Comparison of ENCODE assay signal across 9 cellular contexts in the genomic region with DNA sequence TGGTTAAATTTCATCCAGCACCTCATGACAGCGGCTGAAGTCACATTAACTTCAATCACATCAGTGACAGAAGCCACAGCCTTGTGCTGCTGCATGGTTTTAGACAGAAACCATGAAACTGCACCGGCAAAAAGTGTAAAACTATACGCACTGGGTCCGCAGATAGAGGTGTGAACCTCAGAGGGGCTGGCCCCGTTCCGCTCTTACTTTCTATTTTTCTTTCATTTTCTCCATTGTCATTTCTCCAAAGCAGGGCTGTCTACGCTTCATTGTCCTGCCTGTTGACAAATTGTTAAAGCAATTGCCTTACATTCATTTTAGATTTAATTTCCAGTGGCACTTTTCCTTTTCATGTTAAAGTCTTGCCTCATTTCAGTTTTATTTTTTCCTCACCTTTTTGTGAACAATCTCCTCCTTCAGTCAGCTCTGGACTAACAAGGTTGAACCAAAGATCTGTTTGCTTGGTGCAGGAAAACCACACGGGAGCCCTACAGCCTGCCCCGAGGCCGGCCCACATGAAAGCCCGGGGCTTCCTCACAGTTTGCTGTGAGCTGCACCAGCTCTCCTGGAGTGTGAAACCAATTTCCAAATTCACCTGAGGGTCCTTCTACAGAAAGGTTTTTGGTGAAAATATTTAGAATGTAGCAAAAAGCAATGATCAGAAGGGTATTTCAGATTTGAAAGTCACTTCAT.
DNase-seq lines count a peak whose midpoint lies in the region; ATAC-seq and TF ChIP-seq lines count a peak whose summit lies in the region.
"Had no signal": no experiment of that assay in that cellular context is flagged by ENCODE, and none has a peak within 500 bp of the region (broad histone marks: within the 10 kb centered on the region; RNA-seq: fewer than 3 reads in every experiment).

No MANE protein-coding gene starts in this region.

- peak; percentile 92 for ATAC-seq in HG03342 (IDR thresholded peaks at IDR 0.05; ENCODE audit: unreplicated experiment)
- ATAC-seq in central memory CD8-positive, alpha-beta T cell (replicated peaks; ENCODE audit: extremely low read depth, poor library complexity, severe bottlenecking), result peak; percentile 95

- peaks cover 1% of the 10 kb centered on the region for H3K36me3 Mint-ChIP-seq in central memory CD8-positive, alpha-beta T cell (ENCODE audit: insufficient read depth)
- no peaks in the 10 kb centered on the region for H3K36me3 Mint-ChIP-seq in mesothelial cell of epicardium

- peaks cover 25% of the 10 kb centered on the region for H3K4me1 Mint-ChIP-seq in central memory CD8-positive, alpha-beta T cell
- H3K4me1 Mint-ChIP-seq in mesothelial cell of epicardium, result no peaks in the 10 kb centered on the region

- H3K27me3 Mint-ChIP-seq in central memory CD8-positive, alpha-beta T cell, result no peaks in the 10 kb centered on the region
- peaks cover 59% of the 10 kb centered on the region for H3K27me3 Mint-ChIP-seq in mesothelial cell of epicardium (ENCODE audit: low read depth)

- H3K4me1 ChIP-seq in HAP-1, result no peaks in the 10 kb centered on the region

- peak overlapping the region; percentile 41 for H3K4me3 ChIP-seq in GM12865 (ENCODE audit: low read depth, low read length)
- H3K4me3 ChIP-seq in HAP-1, result no peak overlapping the region
- H3K4me3 ChIP-seq in foreskin fibroblast (ENCODE audit: low read depth in 1 of 2, low read length in 2 of 2), result no peak overlapping the region

- no peaks in the 10 kb centered on the region for H3K36me3 ChIP-seq in HAP-1 (replicated peaks)

- in situ Hi-C loops in HAP-1 (cut with MboI; ENCODE audit: low sequenced_read_pairs), result no loop called here

- TF ChIP-seq CTCF in GM12865 (IDR thresholded peaks at IDR 0.05; ENCODE audit: insufficient read depth, low read depth, low read length, missing control alignments) (no peak), GM20000 (IDR thresholded peaks at IDR 0.05; ENCODE audit: extremely low read depth, missing control alignments) (no peak), mesothelial cell of epicardium (IDR thresholded peaks at IDR 0.05; ENCODE audit: unreplicated experiment) (no peak), foreskin fibroblast (IDR thresholded peaks at IDR 0.05; ENCODE audit: low read depth, low read length) (no peak)

- H3K27me3 ChIP-seq in HAP-1 (ENCODE audit: low read depth), result no peaks in the 10 kb centered on the region; the same call in 1 of the 2 replicates

- DNase-seq in GM12865 (ENCODE audit: low read depth) (peak; percentile 84), GM20000 (ENCODE audit: low spot score) (peak; percentile 75), HAP-1 (ENCODE audit: low spot score in 2 of 2) (no peak), mesothelial cell of epicardium (ENCODE audit: low spot score in 2 of 2, unreplicated experiment in 2 of 2) (no peak), SIG-M5 treated with dmso at 0.1 percent for 504 hours (lab: John Stamatoyannopoulos, UW; ENCODE audit: unreplicated experiment) (no peak), foreskin fibroblast (no peak)
- peak in 1 of 2 donors; percentile 46 for DNase-seq in central memory CD8-positive, alpha-beta T cell (ENCODE audit: low spot score in 2 of 2)
- DNase-seq: glutamatergic neuron had no signal

- no peaks in the 10 kb centered on the region for H3K9me3 Mint-ChIP-seq in central memory CD8-positive, alpha-beta T cell
- no peaks in the 10 kb centered on the region for H3K9me3 Mint-ChIP-seq in mesothelial cell of epicardium

- no peaks in the 10 kb centered on the region for H3K9me3 ChIP-seq in HAP-1

- peak overlapping the region; percentile 77 for H3K27ac Mint-ChIP-seq in central memory CD8-positive, alpha-beta T cell (ENCODE audit: low read depth)
- H3K27ac Mint-ChIP-seq in mesothelial cell of epicardium, result no peak overlapping the region

- peak overlapping the region; percentile 79 for H3K4me3 Mint-ChIP-seq in central memory CD8-positive, alpha-beta T cell
- no peak overlapping the region for H3K4me3 Mint-ChIP-seq in mesothelial cell of epicardium

Comparison
In these comparisons a context has a peak if more than half of its experiments do, and no peak if none do; other contexts are left out.
1. DNase-seq: peak in GM12865 (single experiment) and GM20000 (single experiment); none in HAP-1 (0 of 2), mesothelial cell of epicardium (0 of 2), SIG-M5 treated with dmso at 0.1 percent for 504 hours (single experiment) and foreskin fibroblast (0 of 2).